In the genomic region with DNA sequence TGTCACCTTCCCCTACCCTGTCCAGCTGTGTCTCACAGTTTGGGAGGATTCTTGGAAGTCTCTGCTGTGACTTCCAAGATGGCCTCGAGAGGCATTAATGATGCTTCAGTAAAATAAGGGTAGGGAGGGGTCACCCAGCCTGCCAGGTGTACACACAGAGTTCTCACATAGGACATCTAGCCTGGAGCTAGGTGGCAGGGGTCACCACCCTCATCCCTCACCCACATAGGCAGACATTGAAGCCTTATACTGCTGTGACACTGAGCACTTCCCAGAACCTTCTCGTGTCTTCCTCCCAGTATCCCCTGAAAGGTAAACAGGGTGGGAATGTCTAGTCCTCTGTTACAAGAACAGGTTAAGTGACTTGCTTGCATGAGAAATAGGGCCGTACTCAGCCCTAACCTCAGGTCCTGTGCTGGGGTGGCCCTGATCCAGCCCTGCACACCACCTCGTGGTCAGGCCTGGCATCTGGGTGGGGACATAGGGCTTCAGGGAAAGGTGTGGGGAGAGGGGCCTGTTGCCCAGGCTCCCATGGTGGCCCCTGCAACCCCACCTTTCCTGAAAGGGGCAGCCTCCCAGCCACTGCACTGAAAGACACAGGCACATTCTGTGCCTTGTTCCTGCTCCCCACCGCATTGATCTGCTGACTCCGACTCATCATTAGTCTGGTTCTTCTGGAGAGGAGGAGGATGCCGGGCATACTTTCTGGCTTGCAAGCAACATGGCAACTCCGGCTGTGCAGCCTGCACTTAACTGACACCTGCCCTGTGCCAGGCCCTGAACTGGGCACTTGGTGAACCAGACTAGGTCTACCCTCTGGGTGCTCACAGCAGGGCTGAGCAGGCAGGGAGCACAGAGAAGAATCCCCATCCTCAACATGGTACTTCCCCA, we compare ENCODE assay signal across 8 cellular contexts. TPM values are rescaled to one million over a fixed set of nuclear protein-coding genes. Genes with fewer than 3 reads are reported as not detected.
A peak's percentile ranks its signal among the peaks of the same experiment; 100 is the strongest.
DNase-seq lines count a peak whose midpoint lies in the region; ATAC-seq and TF ChIP-seq lines count a peak whose summit lies in the region.

No MANE protein-coding gene starts in this region.

- DNase-seq in activated naive CD8-positive, alpha-beta T cell treated with anti-CD3 and anti-CD28 coated beads for 36 hours = no peak
- DNase-seq in T-helper 9 cell = no peak
- no peak for DNase-seq in osteocyte (ENCODE audit: extremely low spot score, unreplicated experiment)
- DNase-seq in NCI-H2196 treated with DMSO at 0.1 percent for 48 hours (lab: John Stamatoyannopoulos, UW; ENCODE audit: unreplicated experiment) = no peak

- peak overlapping the region; percentile 56 for H3K4me3 Mint-ChIP-seq in activated naive CD8-positive, alpha-beta T cell
- H3K4me3 Mint-ChIP-seq in activated naive CD8-positive, alpha-beta T cell treated with anti-CD3 and anti-CD28 coated beads for 36 hours = no peak overlapping the region
- H3K4me3 Mint-ChIP-seq in osteocyte (ENCODE audit: unreplicated experiment) = no peak overlapping the region

- WGBS in gastroesophageal sphincter (ENCODE audit: low coverage in 1 of 2), 2 donors = 20 to 100% methylated on average over 1 of the region's 8 CpGs

- H3K36me3 Mint-ChIP-seq in activated naive CD8-positive, alpha-beta T cell = no peaks in the 10 kb centered on the region
- H3K36me3 Mint-ChIP-seq in activated naive CD8-positive, alpha-beta T cell treated with anti-CD3 and anti-CD28 coated beads for 36 hours = no peaks in the 10 kb centered on the region
- H3K36me3 Mint-ChIP-seq in osteocyte (ENCODE audit: unreplicated experiment) = peaks cover 5% of the 10 kb centered on the region

- H3K27me3 Mint-ChIP-seq in activated naive CD8-positive, alpha-beta T cell = no peaks in the 10 kb centered on the region
- H3K27me3 Mint-ChIP-seq in activated naive CD8-positive, alpha-beta T cell treated with anti-CD3 and anti-CD28 coated beads for 36 hours = peaks cover 10% of the 10 kb centered on the region
- H3K27me3 Mint-ChIP-seq in osteocyte (ENCODE audit: unreplicated experiment) = peaks cover 8% of the 10 kb centered on the region

- peaks cover 0 to 34% of the 10 kb centered on the region in 2 donors for H3K36me3 ChIP-seq in gastroesophageal sphincter
- H3K36me3 ChIP-seq in subcutaneous abdominal adipose tissue (ENCODE audit: control insufficient read depth in 5 of 5, insufficient read depth in 5 of 5, low read length in 5 of 5) = peaks cover 0 to 27% (median 16%) of the 10 kb centered on the region in 5 donors

- TF ChIP-seq CTCF in VCaP (conservative IDR thresholded peaks at IDR 0.05) = no peak
- TF ChIP-seq CTCF in gastroesophageal sphincter (IDR thresholded peaks at IDR 0.05) = no peak
- no peak for TF ChIP-seq CTCF in osteocyte (IDR thresholded peaks at IDR 0.05)

- TF ChIP-seq POLR2A in gastroesophageal sphincter (IDR thresholded peaks at IDR 0.05) = no peak

- H3K27ac ChIP-seq in VCaP (peak overlapping the region; percentile 84), gastroesophageal sphincter (peak overlapping the region in 3 of 4 donors; percentile 63 to 78 (median 75)), subcutaneous abdominal adipose tissue (ENCODE audit: low read depth, low read length) (peak overlapping the region; percentile 69)

- H3K9me3 ChIP-seq in gastroesophageal sphincter = no peaks in the 10 kb centered on the region
- no peaks in the 10 kb centered on the region for H3K9me3 ChIP-seq in subcutaneous abdominal adipose tissue (ENCODE audit: control insufficient read depth in 5 of 5, low read length in 5 of 5)

- H3K4me1 ChIP-seq in gastroesophageal sphincter = peaks cover 0 to 67% (median 21%) of the 10 kb centered on the region in 3 donors
- H3K4me1 ChIP-seq in subcutaneous abdominal adipose tissue (ENCODE audit: control insufficient read depth in 5 of 5, insufficient read depth in 5 of 5, low read length in 5 of 5) = peaks cover 6 to 65% (median 51%) of the 10 kb centered on the region in 5 donors

- H3K9ac ChIP-seq in subcutaneous abdominal adipose tissue (ENCODE audit: low read length in 5 of 5) = no peak overlapping the region

- no peak overlapping the region for H3K27ac Mint-ChIP-seq in activated naive CD8-positive, alpha-beta T cell
- H3K27ac Mint-ChIP-seq in activated naive CD8-positive, alpha-beta T cell treated with anti-CD3 and anti-CD28 coated beads for 36 hours = no peak overlapping the region
- H3K27ac Mint-ChIP-seq in osteocyte (ENCODE audit: unreplicated experiment) = no peak overlapping the region

- no peak for ATAC-seq in gastroesophageal sphincter

- H3K4me1 Mint-ChIP-seq in activated naive CD8-positive, alpha-beta T cell (ENCODE audit: low read depth) = peaks cover 16% of the 10 kb centered on the region
- H3K4me1 Mint-ChIP-seq in activated naive CD8-positive, alpha-beta T cell treated with anti-CD3 and anti-CD28 coated beads for 36 hours = peaks cover 10% of the 10 kb centered on the region
- peaks cover 14% of the 10 kb centered on the region for H3K4me1 Mint-ChIP-seq in osteocyte (ENCODE audit: unreplicated experiment)

- H3K27me3 ChIP-seq in gastroesophageal sphincter (no peaks in the 10 kb centered on the region), subcutaneous abdominal adipose tissue (ENCODE audit: control insufficient read depth in 5 of 5, insufficient read depth in 4 of 5, low read length in 5 of 5) (no peaks in the 10 kb centered on the region)

- no peak overlapping the region for H3K4me3 ChIP-seq in gastroesophageal sphincter
- H3K4me3 ChIP-seq in subcutaneous abdominal adipose tissue (ENCODE audit: low read depth in 1 of 5, low read length in 5 of 5) = no peak overlapping the region

- no peaks in the 10 kb centered on the region for H3K9me3 Mint-ChIP-seq in activated naive CD8-positive, alpha-beta T cell (ENCODE audit: low read depth)
- no peaks in the 10 kb centered on the region for H3K9me3 Mint-ChIP-seq in activated naive CD8-positive, alpha-beta T cell treated with anti-CD3 and anti-CD28 coated beads for 36 hours
- no peaks in the 10 kb centered on the region for H3K9me3 Mint-ChIP-seq in osteocyte (ENCODE audit: unreplicated experiment)

- no peak for TF ChIP-seq EP300 in gastroesophageal sphincter (IDR thresholded peaks at IDR 0.05)

RNA-seq across cellular contexts. Expression of gene MMP15, which starts 3.6 kb away (rescaled TPM):
- total RNA-seq in activated naive CD8-positive, alpha-beta T cell treated with anti-CD3 and anti-CD28 coated beads for 36 hours = under 1 TPM; 0.12 to 0.25 TPM
- total RNA-seq in gastroesophageal sphincter (10 to 100 TPM in 2 of 4 donors, 1 to 10 TPM in 2; 2.0 to 12.8 (median 8.0) TPM), osteocyte (4.9 and 5.2 TPM in 2 replicates)

RNA-seq across cellular contexts. Expression of gene USB1, which starts 20.7 kb away (rescaled TPM):
- total RNA-seq in activated naive CD8-positive, alpha-beta T cell treated with anti-CD3 and anti-CD28 coated beads for 36 hours = 10 to 100 TPM; 52.6 to 54.2 TPM
- 10 to 100 TPM; 18.2 to 87.1 (median 27.6) TPM for total RNA-seq in gastroesophageal sphincter
- 43.4 and 45.5 TPM in 2 replicates for total RNA-seq in osteocyte

RNA-seq across cellular contexts. Expression of gene ZNF319, which starts 21.4 kb away (rescaled TPM):
- total RNA-seq in activated naive CD8-positive, alpha-beta T cell treated with anti-CD3 and anti-CD28 coated beads for 36 hours = 1 to 10 TPM; 6.8 to 7.2 TPM
- total RNA-seq in gastroesophageal sphincter = 10 to 100 TPM in 1 of 4 donors, 1 to 10 TPM in 3; 4.4 to 16.0 (median 8.0) TPM
- 11.9 and 14.9 TPM in 2 replicates for total RNA-seq in osteocyte

RNA-seq across cellular contexts. Expression of gene CNGB1, which starts 51.0 kb away (rescaled TPM):
- total RNA-seq in activated naive CD8-positive, alpha-beta T cell treated with anti-CD3 and anti-CD28 coated beads for 36 hours = not detected
- total RNA-seq in gastroesophageal sphincter (under 1 TPM in 2 of 4 donors, not detected in 2; 0.15 to 0.67 TPM), osteocyte (not detected in 2 replicates)
